In the genomic region with DNA sequence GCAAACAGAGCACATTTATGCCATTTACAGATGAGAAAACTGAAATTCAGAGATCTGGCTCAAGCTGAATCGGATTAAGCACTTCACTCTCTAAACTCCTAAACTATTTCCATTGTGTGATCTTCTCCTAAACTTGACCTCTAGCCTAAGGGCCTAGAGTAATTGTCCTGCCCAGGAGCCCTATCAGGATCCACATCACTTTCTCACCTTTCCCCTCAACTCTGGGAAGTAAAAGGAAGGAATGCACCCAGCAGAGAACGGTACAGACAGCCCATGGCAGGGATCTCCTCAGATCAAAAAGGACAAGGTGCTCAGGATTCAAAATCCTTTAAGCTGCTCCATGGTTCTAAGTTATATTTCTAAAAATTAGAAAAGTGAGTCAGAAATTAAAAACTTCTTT, we compare ENCODE assay signal across 8 cellular contexts.
"Had no signal": no experiment of that assay in that cellular context is flagged by ENCODE, and none has a peak within 500 bp of the region (broad histone marks: within the 10 kb centered on the region; RNA-seq: fewer than 3 reads in every experiment).

No MANE protein-coding gene starts in this region.

- FAIRE-seq: HepG2 had no signal

- ATAC-seq: HCT116, HepG2 had no signal

- H3K4me3 ChIP-seq: HAP-1 had no signal

- DNase-seq: GOT3, H7, HFFc6 had no signal

- H3K9me3 Mint-ChIP-seq: HFFc6, IgD-negative memory B cell had no signal

- H3K27ac ChIP-seq: HL-60 had no signal

- H3K36me3 Mint-ChIP-seq: IgD-negative memory B cell had no signal

- H3K4me3 Mint-ChIP-seq: HFFc6, IgD-negative memory B cell had no signal

- H3K36me3 ChIP-seq: HAP-1 had no signal

- H3K9me3 ChIP-seq: HAP-1 had no signal

- H3K4me1 ChIP-seq: HAP-1 had no signal

- H3K27ac Mint-ChIP-seq: HFFc6, IgD-negative memory B cell had no signal
